ENCODE assay signal across 1 cellular context in the genomic region with DNA sequence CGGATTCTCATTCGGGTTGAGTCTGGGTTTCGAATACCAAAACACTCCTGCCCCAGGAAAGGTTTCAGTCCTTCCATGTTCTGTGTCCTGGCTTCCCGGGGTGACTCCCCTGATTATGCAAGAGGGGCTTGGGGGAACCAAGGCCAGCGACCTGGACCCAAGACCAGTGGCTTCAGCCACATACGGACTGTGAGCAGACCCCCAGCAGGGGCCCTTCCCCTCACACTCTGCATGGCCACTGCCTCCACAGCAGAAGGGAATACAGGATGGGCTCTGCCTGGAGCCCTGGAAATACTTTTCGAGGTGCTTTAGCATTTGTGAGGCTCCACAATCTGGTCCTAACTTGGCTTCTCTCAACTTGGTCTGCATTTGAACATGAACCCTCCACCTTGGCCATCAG.
A peak's percentile ranks its signal among the peaks of the same experiment; 100 is the strongest.
TF ChIP-seq lines count a peak whose summit lies in the region.

No MANE protein-coding gene starts in this region.

TF ChIP-seq in HepG2, 621 proteins besides CTCF, POLR2A, EP300 and RAD21:
- TF ChIP-seq ZNF280D (CRISPR knock-in tag; IDR thresholded peaks at IDR 0.05), result no peak
- TF ChIP-seq CEBPB (IDR thresholded peaks at IDR 0.05; ENCODE audit: borderline replicate concordance, low read depth, low read length), result 0 out of 2 replicates have a peak, but pooled peaks have one; percentile 4
TF ChIP-seq in HepG2: peak in this region for 1.
